ENCODE assay signal across 25 cellular contexts in the genomic region with DNA sequence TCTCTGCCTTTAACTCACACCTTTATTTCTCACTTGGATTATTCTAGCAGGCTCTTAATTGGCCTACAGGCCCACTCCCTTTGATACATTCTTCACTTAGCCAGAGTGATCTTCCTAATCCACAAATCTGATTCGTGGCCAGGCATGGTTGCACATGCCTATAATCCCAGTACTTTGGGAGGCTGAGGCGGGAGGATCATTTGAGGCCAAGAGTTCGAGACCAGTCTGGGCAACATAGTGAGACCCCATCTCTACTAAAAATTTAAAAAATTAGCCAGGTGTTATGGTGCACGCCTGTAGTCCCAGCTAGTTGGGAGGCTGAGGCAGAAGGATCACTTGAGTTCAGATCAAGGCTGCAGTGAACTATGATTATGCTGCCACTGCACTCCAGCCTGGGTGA. TPM values are rescaled to one million over a fixed set of nuclear protein-coding genes. Genes with fewer than 3 reads are reported as not detected.
DNase-seq lines count a peak whose midpoint lies in the region; ATAC-seq and TF ChIP-seq lines count a peak whose summit lies in the region.
"Had no signal": no experiment of that assay in that cellular context is flagged by ENCODE, and none has a peak within 500 bp of the region (broad histone marks: within the 10 kb centered on the region; RNA-seq: fewer than 3 reads in every experiment).

No MANE protein-coding gene starts in this region.

- H2AFZ ChIP-seq in DND-41 (ENCODE audit: low read depth, low read length) (no peak overlapping the region), neural cell (ENCODE audit: low read depth, low read length) (no peak overlapping the region)
- H2AFZ ChIP-seq: GM23248, PC-9 had no signal

- no peaks in the 10 kb centered on the region for H3K9me3 Mint-ChIP-seq in activated T-helper 17 cell treated with anti-CD3 and anti-CD28 coated beads, Interleukin-2, amount 50 U/mL, for 72 hours

- H3K4me3 ChIP-seq in DND-41 (ENCODE audit: low read depth in 1 of 2, low read length in 2 of 2), result no peak overlapping the region
- peak overlapping the region; percentile 13 for H3K4me3 ChIP-seq in neural cell (ENCODE audit: low read length)
- H3K4me3 ChIP-seq: PC-9, upper lobe of right lung had no signal

- H3K27me3 Mint-ChIP-seq in activated T-helper 17 cell treated with anti-CD3 and anti-CD28 coated beads, Interleukin-2, amount 50 U/mL, for 72 hours, result no peaks in the 10 kb centered on the region

- peak overlapping the region; percentile 94 for H3K4me3 Mint-ChIP-seq in activated T-helper 17 cell treated with anti-CD3 and anti-CD28 coated beads, Interleukin-2, amount 50 U/mL, for 72 hours
- H3K4me3 Mint-ChIP-seq: T-helper 1 cell treated with Interleukin-12 subunit alpha and Interleukin-12 subunit beta and Interleukin-4 antibody, amounts not matched to agents 30 μg/mL and 1 μg/mL, for 36 hours had no signal

- H4K20me1 ChIP-seq in DND-41 (ENCODE audit: insufficient read depth, low read length) (peaks cover 24% of the 10 kb centered on the region; the same call in 1 of the 2 replicates), neural cell (ENCODE audit: insufficient read depth) (no peaks in the 10 kb centered on the region)

- no peaks in the 10 kb centered on the region for H3F3A ChIP-seq in neural cell (ENCODE audit: insufficient read depth, low read length, poor library complexity, severe bottlenecking)

- no peaks in the 10 kb centered on the region for H3K9me2 ChIP-seq in neural cell (ENCODE audit: insufficient read depth, low read length)

- H3K4me1 ChIP-seq in DND-41 (ENCODE audit: insufficient read depth, low read length), result peaks cover 25% of the 10 kb centered on the region

- no peaks in the 10 kb centered on the region for H3K27me3 ChIP-seq in DND-41 (ENCODE audit: insufficient read depth, low read length, poor library complexity)
- H3K27me3 ChIP-seq in neural cell (ENCODE audit: insufficient read depth, low read depth, low read length), result no peaks in the 10 kb centered on the region
- H3K27me3 ChIP-seq: stomach, upper lobe of right lung had no signal

- peaks cover 40% of the 10 kb centered on the region for H3K4me1 Mint-ChIP-seq in activated T-helper 17 cell treated with anti-CD3 and anti-CD28 coated beads, Interleukin-2, amount 50 U/mL, for 72 hours

- H3K4me2 ChIP-seq in DND-41 (ENCODE audit: insufficient read depth, low read length) (peak overlapping the region; percentile 71; the same call in 1 of the 2 replicates), neural cell (ENCODE audit: low read length) (no peak overlapping the region)
- H3K4me2 ChIP-seq: PC-9 had no signal

- TF ChIP-seq CTCF in DND-41 (IDR thresholded peaks at IDR 0.05; ENCODE audit: borderline replicate concordance, extremely low read depth, low read length, poor library complexity, severe bottlenecking) (no peak), neural cell (IDR thresholded peaks at IDR 0.05; ENCODE audit: poor library complexity, severe bottlenecking) (no peak)

- no peak for TF ChIP-seq EP300 in neural cell (conservative IDR thresholded peaks at IDR 0.05; ENCODE audit: poor library complexity, severe bottlenecking)

- H3K27ac ChIP-seq in DND-41 (ENCODE audit: low read length), result no peak overlapping the region
- no peak overlapping the region for H3K27ac ChIP-seq in neural cell (ENCODE audit: low read length)
- H3K27ac ChIP-seq: 22Rv1, GM23248, left ventricle myocardium inferior, PC-9, stomach, upper lobe of right lung had no signal

- H3K79me2 ChIP-seq in DND-41 (ENCODE audit: insufficient read depth, low read length), result peaks cover 61% of the 10 kb centered on the region
- peaks cover 37% of the 10 kb centered on the region for H3K79me2 ChIP-seq in neural cell (replicated peaks; ENCODE audit: insufficient read depth, low read length)

- peak; percentile 28 for DNase-seq in NCI-H82 (lab: John Stamatoyannopoulos, UW)
- DNase-seq in NCI-H82 treated with DMSO at 0.1 percent for 48 hours (lab: John Stamatoyannopoulos, UW; ENCODE audit: unreplicated experiment), result no peak
- no peak for DNase-seq in DND-41
- no peak for DNase-seq in NCI-H146 treated with DMSO at 0.1 percent for 48 hours (lab: John Stamatoyannopoulos, UW; ENCODE audit: unreplicated experiment)
- DNase-seq in NCI-H1930 (lab: John Stamatoyannopoulos, UW), result no peak
- DNase-seq: activated CD4-positive, alpha-beta T cell treated with anti-CD3 and anti-CD28 coated beads, Interleukin-2, amount 50 U/mL, for 48 hours; foreskin fibroblast; GM23248; IMR-90; left ventricle myocardium inferior; NCI-H1694 treated with DMSO at 0.1 percent for 48 hours; NCI-H2227 treated with DMSO at 0.1 percent for 48 hours; PC-9; SHP77 treated with DMSO at 0.1 percent for 48 hours; stomach; upper lobe of right lung had no signal

- ATAC-seq in DND-41 (ENCODE audit: insufficient read depth, low read depth) (no peak), GM18867 (IDR thresholded peaks at IDR 0.05; ENCODE audit: unreplicated experiment) (no peak)
- ATAC-seq in activated T-helper 17 cell treated with anti-CD3 and anti-CD28 coated beads, Interleukin-2, amount 50 U/mL, for 72 hours (replicated peaks), result no peak
- ATAC-seq: upper lobe of right lung had no signal

- H3K36me3 Mint-ChIP-seq in activated T-helper 17 cell treated with anti-CD3 and anti-CD28 coated beads, Interleukin-2, amount 50 U/mL, for 72 hours (ENCODE audit: low read depth), result peaks cover 54% of the 10 kb centered on the region

- no peak for TF ChIP-seq RAD21 in neural cell (conservative IDR thresholded peaks at IDR 0.05)

- H3K9me3 ChIP-seq in DND-41 (ENCODE audit: insufficient read depth, low read length, severe bottlenecking) (peaks cover 5% of the 10 kb centered on the region), neural cell (ENCODE audit: low read length) (peaks cover 2% of the 10 kb centered on the region)
- H3K9me3 ChIP-seq: stomach, upper lobe of right lung had no signal

- H3K9ac ChIP-seq in DND-41 (ENCODE audit: low read depth, low read length), result no peak overlapping the region
- H3K9ac ChIP-seq in neural cell (ENCODE audit: low read length), result no peak overlapping the region

- H3K27ac Mint-ChIP-seq in activated T-helper 17 cell treated with anti-CD3 and anti-CD28 coated beads, Interleukin-2, amount 50 U/mL, for 72 hours, result peak overlapping the region; percentile 7
- H3K27ac Mint-ChIP-seq: T-helper 1 cell treated with Interleukin-12 subunit alpha and Interleukin-12 subunit beta and Interleukin-4 antibody, amounts not matched to agents 30 μg/mL and 1 μg/mL, for 36 hours had no signal

- H3K36me3 ChIP-seq in DND-41 (ENCODE audit: insufficient read depth, low read length) (peaks cover 35% of the 10 kb centered on the region), neural cell (ENCODE audit: insufficient read depth, low read length) (peaks cover 20% of the 10 kb centered on the region)

TF ChIP-seq in neural cell, 6 proteins besides CTCF, POLR2A, EP300 and RAD21:
- TF ChIP-seq EZH2 (IDR thresholded peaks at IDR 0.05; ENCODE audit: borderline replicate concordance, insufficient read depth, low read length, poor library complexity, severe bottlenecking), result no peak
- TF ChIP-seq, protein P1, sequence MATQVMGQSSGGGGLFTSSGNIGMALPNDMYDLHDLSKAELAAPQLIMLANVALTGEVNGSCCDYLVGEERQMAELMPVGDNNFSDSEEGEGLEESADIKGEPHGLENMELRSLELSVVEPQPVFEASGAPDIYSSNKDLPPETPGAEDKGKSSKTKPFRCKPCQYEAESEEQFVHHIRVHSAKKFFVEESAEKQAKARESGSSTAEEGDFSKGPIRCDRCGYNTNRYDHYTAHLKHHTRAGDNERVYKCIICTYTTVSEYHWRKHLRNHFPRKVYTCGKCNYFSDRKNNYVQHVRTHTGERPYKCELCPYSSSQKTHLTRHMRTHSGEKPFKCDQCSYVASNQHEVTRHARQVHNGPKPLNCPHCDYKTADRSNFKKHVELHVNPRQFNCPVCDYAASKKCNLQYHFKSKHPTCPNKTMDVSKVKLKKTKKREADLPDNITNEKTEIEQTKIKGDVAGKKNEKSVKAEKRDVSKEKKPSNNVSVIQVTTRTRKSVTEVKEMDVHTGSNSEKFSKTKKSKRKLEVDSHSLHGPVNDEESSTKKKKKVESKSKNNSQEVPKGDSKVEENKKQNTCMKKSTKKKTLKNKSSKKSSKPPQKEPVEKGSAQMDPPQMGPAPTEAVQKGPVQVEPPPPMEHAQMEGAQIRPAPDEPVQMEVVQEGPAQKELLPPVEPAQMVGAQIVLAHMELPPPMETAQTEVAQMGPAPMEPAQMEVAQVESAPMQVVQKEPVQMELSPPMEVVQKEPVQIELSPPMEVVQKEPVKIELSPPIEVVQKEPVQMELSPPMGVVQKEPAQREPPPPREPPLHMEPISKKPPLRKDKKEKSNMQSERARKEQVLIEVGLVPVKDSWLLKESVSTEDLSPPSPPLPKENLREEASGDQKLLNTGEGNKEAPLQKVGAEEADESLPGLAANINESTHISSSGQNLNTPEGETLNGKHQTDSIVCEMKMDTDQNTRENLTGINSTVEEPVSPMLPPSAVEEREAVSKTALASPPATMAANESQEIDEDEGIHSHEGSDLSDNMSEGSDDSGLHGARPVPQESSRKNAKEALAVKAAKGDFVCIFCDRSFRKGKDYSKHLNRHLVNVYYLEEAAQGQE (IDR thresholded peaks at IDR 0.05; ENCODE audit: borderline replicate concordance), result no peak

RNA-seq across cellular contexts. Expression of a gene that starts 2.1 kb away (rescaled TPM):
- 100 to 1,000 TPM in 1 of 2 donors, 10 to 100 TPM in 1; 62.0 to 135 TPM for total RNA-seq in activated T-helper 17 cell treated with anti-CD3 and anti-CD28 coated beads, Interleukin-2, amount 50 U/mL, for 72 hours
- polyA plus RNA-seq in neural cell, result 114 and 137 TPM in 2 replicates
- polyA minus RNA-seq in neural cell, result 65.2 and 72.1 TPM in 2 replicates

RNA-seq across cellular contexts. Expression of a gene that starts 30.3 kb away (rescaled TPM):
- not detected for total RNA-seq in activated T-helper 17 cell treated with anti-CD3 and anti-CD28 coated beads, Interleukin-2, amount 50 U/mL, for 72 hours
- not detected in 2 replicates for polyA plus RNA-seq in neural cell
- polyA minus RNA-seq in neural cell, result not detected in 2 replicates
- total RNA-seq: epithelial cell of proximal tubule, GM23248, IMR-90, PC-9, pulmonary artery endothelial cell, skeletal muscle tissue, stomach, upper lobe of right lung had no signal
- polyA plus RNA-seq: GM23248, IMR-90 had no signal

RNA-seq across cellular contexts. Expression of a gene that starts 44.1 kb away (rescaled TPM):
- not detected for total RNA-seq in activated T-helper 17 cell treated with anti-CD3 and anti-CD28 coated beads, Interleukin-2, amount 50 U/mL, for 72 hours
- polyA plus RNA-seq in neural cell, result 0.10 TPM in 1 of 2 replicates, not detected in the other
- not detected in 2 replicates for polyA minus RNA-seq in neural cell
- total RNA-seq: dermis microvascular lymphatic vessel endothelial cell, epithelial cell of proximal tubule, PC-9, pulmonary artery endothelial cell had no signal

RNA-seq across cellular contexts. Expression of a gene that starts 48.1 kb away (rescaled TPM):
- under 1 TPM in 1 of 2 donors, not detected in 1; 0.40 TPM for total RNA-seq in activated T-helper 17 cell treated with anti-CD3 and anti-CD28 coated beads, Interleukin-2, amount 50 U/mL, for 72 hours
- not detected in 2 replicates for polyA plus RNA-seq in neural cell
- not detected in 2 replicates for polyA minus RNA-seq in neural cell
- total RNA-seq: dermis microvascular lymphatic vessel endothelial cell, epithelial cell of proximal tubule, GM23248, IMR-90, pulmonary artery endothelial cell, upper lobe of right lung had no signal
- polyA plus RNA-seq: GM23248 had no signal
